ENCODE assay signal across 8 cellular contexts in the genomic region with DNA sequence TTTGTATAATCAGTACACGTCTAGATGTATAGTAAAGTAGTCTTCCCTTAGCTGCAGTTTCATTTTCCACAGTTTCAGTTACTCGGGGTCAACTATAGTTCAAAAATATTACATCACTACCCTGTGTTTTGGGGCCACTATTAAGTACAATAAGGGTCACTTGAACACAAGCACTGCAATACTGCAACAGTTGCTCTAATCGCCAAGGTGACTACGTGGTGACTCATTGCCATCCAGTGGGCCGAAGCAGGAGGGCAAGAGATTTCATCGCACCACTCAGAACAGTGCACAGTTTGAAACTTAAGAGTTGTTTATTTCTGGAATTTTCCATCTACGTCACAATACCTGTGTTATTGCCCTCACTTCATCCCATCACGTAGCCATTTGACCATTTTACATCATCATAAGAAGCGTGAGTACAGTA. TPM values are rescaled to one million over a fixed set of nuclear protein-coding genes. Genes with fewer than 3 reads are reported as not detected.
DNase-seq lines count a peak whose midpoint lies in the region; ATAC-seq, FAIRE-seq and TF ChIP-seq lines count a peak whose summit lies in the region.

A gene (plus strand): TSS at position 379 of the 424 bp plus-strand sequence. CDS start 18,994 bp downstream, outside the sequence.

- CTCF ChIA-PET in endothelial cell of umbilical vein (lab: Charles Lee), result interaction anchor here (0.7 to 3.1 kb wide), 18 partner anchors 10 to 723 kb away, joined by 3 to 34 read pairs (median 4); a partner anchor contains a TSS

- no peaks in the 10 kb centered on the region for H3K36me3 ChIP-seq in endothelial cell of umbilical vein (ENCODE audit: control insufficient read depth in 2 of 2, extremely low read depth in 1 of 2, insufficient read depth in 2 of 2, low read length in 2 of 2)

- peak; percentile 67 for ATAC-seq in GM18498 (IDR thresholded peaks at IDR 0.05; ENCODE audit: unreplicated experiment)
- peak; percentile 60 for ATAC-seq in HG02884 (IDR thresholded peaks at IDR 0.05; ENCODE audit: unreplicated experiment)

- peaks cover 14% of the 10 kb centered on the region for H3K4me1 ChIP-seq in endothelial cell of umbilical vein (ENCODE audit: control insufficient read depth, extremely low read depth, insufficient read depth, low read length)

- no peak within 1 kb of the TSS for H3K27ac Mint-ChIP-seq in T-helper 2 cell treated with Interferon-gamma antibody and Interleukin-4, amounts not matched to agents 5 μg/mL and 100 μg/mL, for 36 hours

- no peaks in the 10 kb centered on the region for H3K36me3 Mint-ChIP-seq in T-helper 2 cell treated with Interferon-gamma antibody and Interleukin-4, amounts not matched to agents 5 μg/mL and 100 μg/mL, for 36 hours (ENCODE audit: low read depth)

- no peaks in the 10 kb centered on the region for H3K9me3 Mint-ChIP-seq in T-helper 2 cell treated with Interferon-gamma antibody and Interleukin-4, amounts not matched to agents 5 μg/mL and 100 μg/mL, for 36 hours

- peak; percentile 34 to 49 for TF ChIP-seq CTCF in endothelial cell of umbilical vein (IDR thresholded peaks at IDR 0.05; ENCODE audit: extremely low read depth in 1 of 2, insufficient read depth in 1 of 2, low read depth in 1 of 2, low read length in 2 of 2)

- H3K9me1 ChIP-seq in endothelial cell of umbilical vein (replicated peaks; ENCODE audit: control insufficient read depth, extremely low read depth, insufficient read depth, low read length), result no peaks in the 10 kb centered on the region

- no peaks in the 10 kb centered on the region for H3K27me3 ChIP-seq in endothelial cell of umbilical vein (ENCODE audit: control insufficient read depth in 2 of 2, insufficient read depth in 2 of 2, low read length in 2 of 2)

- no peaks in the 10 kb centered on the region for H3K79me2 ChIP-seq in endothelial cell of umbilical vein (ENCODE audit: control insufficient read depth, insufficient read depth, low read length)

- no peaks in the 10 kb centered on the region for H3K4me1 Mint-ChIP-seq in T-helper 2 cell treated with Interferon-gamma antibody and Interleukin-4, amounts not matched to agents 5 μg/mL and 100 μg/mL, for 36 hours (ENCODE audit: low read depth)

- peak within 1 kb of the TSS; percentile 63 for H3K9ac ChIP-seq in endothelial cell of umbilical vein (replicated peaks; ENCODE audit: extremely low read depth, insufficient read depth, low read length)

- no peaks in the 10 kb centered on the region for H3K9me3 ChIP-seq in endothelial cell of umbilical vein (replicated peaks; ENCODE audit: control insufficient read depth, insufficient read depth, low read length)

- H3K27ac ChIP-seq in endothelial cell of umbilical vein (ENCODE audit: insufficient read depth, low read depth, low read length), result peak within 1 kb of the TSS; percentile 45

- intact Hi-C loops in endothelial cell of umbilical vein (cut with micrococcal nuclease), result loop anchor here (1.0 to 5.0 kb wide), 6 partner anchors 53 to 405 kb away; a partner anchor contains a TSS

- FAIRE-seq in endothelial cell of umbilical vein (lab: Jason Lieb, UNC), result peak; percentile 92

- peak within 1 kb of the TSS; percentile 82 for H3K4me2 ChIP-seq in endothelial cell of umbilical vein (ENCODE audit: insufficient read depth, low read length)

- no peak within 1 kb of the TSS for H3K4me3 Mint-ChIP-seq in T-helper 2 cell treated with Interferon-gamma antibody and Interleukin-4, amounts not matched to agents 5 μg/mL and 100 μg/mL, for 36 hours

- peak; percentile 95 for DNase-seq in A172 (ENCODE audit: low spot score)
- DNase-seq in NOMO-1 treated with dmso at 0.1 percent for 144 hours (lab: John Stamatoyannopoulos, UW; ENCODE audit: unreplicated experiment), result peak; percentile 88
- peak; percentile 98 for DNase-seq in endothelial cell of umbilical vein (ENCODE audit: low read depth, low spot score)
- peak; percentile 88 for DNase-seq in non-pigmented ciliary epithelial cell (ENCODE audit: low read depth)
- no peak for DNase-seq in middle frontal gyrus (ENCODE audit: extremely low spot score, low spot score)
- DNase-seq in T-helper 2 cell treated with Interferon-gamma antibody and Interleukin-4, amounts not matched to agents 5 μg/mL and 100 μg/mL, for 36 hours (ENCODE audit: low spot score), result no peak

- H3K4me3 ChIP-seq in endothelial cell of umbilical vein (replicated peaks in 1 of 3; ENCODE audit: insufficient read depth in 1 of 3, low read depth in 1 of 3, low read length in 3 of 3), result peak within 1 kb of the TSS in 1 of 3 experiments; percentile 33

- peaks cover 14% of the 10 kb centered on the region for H3K27me3 Mint-ChIP-seq in T-helper 2 cell treated with Interferon-gamma antibody and Interleukin-4, amounts not matched to agents 5 μg/mL and 100 μg/mL, for 36 hours (ENCODE audit: low read depth)

- dilution Hi-C loops in endothelial cell of umbilical vein (cut with MboI; ENCODE audit: extremely low pct_ligation_motif_present, low sequenced_read_pairs), result no loop called here

- no TSS peak for BruUV-seq in endothelial cell of umbilical vein (replicated peaks; lab: Mats Ljungman, UMichigan)

- no peak for TF ChIP-seq POLR2A in endothelial cell of umbilical vein (IDR thresholded peaks at IDR 0.05; ENCODE audit: low read depth, low read length)

- no peaks in the 10 kb centered on the region for H4K20me1 ChIP-seq in endothelial cell of umbilical vein (replicated peaks; ENCODE audit: control insufficient read depth, extremely low read depth, insufficient read depth, low read length)

- peak within 1 kb of the TSS; percentile 68 for H2AFZ ChIP-seq in endothelial cell of umbilical vein (ENCODE audit: low read depth, low read length)

- POLR2A ChIA-PET in endothelial cell of umbilical vein (lab: Charles Lee), result no interaction called here

TF ChIP-seq in endothelial cell of umbilical vein, 7 proteins besides CTCF, POLR2A, EP300 and RAD21:
- TF ChIP-seq GATA2 (IDR thresholded peaks at IDR 0.05; ENCODE audit: insufficient read depth, insufficient read length, low read depth, low read length) (peak; percentile 62), EZH2 (IDR thresholded peaks at IDR 0.05; ENCODE audit: borderline replicate concordance, low read depth, low read length, severe bottlenecking) (no peak), MYC (IDR thresholded peaks at IDR 0.05; ENCODE audit: low read depth, low read length) (no peak), JUN (IDR thresholded peaks at IDR 0.05; ENCODE audit: borderline replicate concordance, insufficient read depth, insufficient read length, low read depth) (peak; percentile 90), POLR2AphosphoS5 (IDR thresholded peaks at IDR 0.05; ENCODE audit: insufficient read depth, low read depth, low read length) (no peak), FOS (IDR thresholded peaks at IDR 0.05; ENCODE audit: borderline replicate concordance, insufficient read depth, low read length) (peak; percentile 91)
- TF ChIP-seq, protein P1, sequence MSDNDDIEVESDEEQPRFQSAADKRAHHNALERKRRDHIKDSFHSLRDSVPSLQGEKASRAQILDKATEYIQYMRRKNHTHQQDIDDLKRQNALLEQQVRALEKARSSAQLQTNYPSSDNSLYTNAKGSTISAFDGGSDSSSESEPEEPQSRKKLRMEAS (IDR thresholded peaks at IDR 0.05; ENCODE audit: insufficient read depth, insufficient read length), result no peak

RNA-seq across cellular contexts. Expression of the gene that starts here (rescaled TPM):
- total RNA-seq in A172 (2014; rRNA removed; shearing (Covaris generic)), result 0.96 and 1.0 TPM in 2 replicates
- 0.58 TPM in 1 of 2 replicates, not detected in the other for total RNA-seq in endothelial cell of umbilical vein
- polyA plus RNA-seq in endothelial cell of umbilical vein, result 0.10 TPM in 1 of 2 replicates, not detected in the other
- 0.25 and 0.48 TPM in 2 replicates for polyA plus RNA-seq in endothelial cell of umbilical vein (2011; cell fraction: cytosol; rRNA removed)
- polyA plus RNA-seq in endothelial cell of umbilical vein (2011; cell fraction: nucleus; rRNA removed), result 0.08 and 0.43 TPM in 2 replicates
- polyA plus RNA-seq in endothelial cell of umbilical vein (2012), result 0.29 TPM in 1 of 2 replicates, not detected in the other
- not detected in 2 replicates for polyA minus RNA-seq in endothelial cell of umbilical vein
- not detected for polyA minus RNA-seq in endothelial cell of umbilical vein (2011; cell fraction: cytosol; rRNA and poly(A)+ RNA removed)
- not detected in 2 replicates for polyA minus RNA-seq in endothelial cell of umbilical vein (2011; cell fraction: nucleus; rRNA and poly(A)+ RNA removed)

Comparison
In these comparisons a context has a peak if more than half of its experiments do, and no peak if none do; other contexts are left out.
1. Peak in DNase-seq, H3K27ac ChIP-seq, H3K9ac ChIP-seq and H3K4me2 ChIP-seq in endothelial cell of umbilical vein; RNA of the gene not detected or under 1 TPM.
2. DNase-seq: peak in A172 (single experiment), NOMO-1 treated with dmso at 0.1 percent for 144 hours (single experiment) and non-pigmented ciliary epithelial cell (single experiment); none in middle frontal gyrus (single experiment) and T-helper 2 cell treated with Interferon-gamma antibody and Interleukin-4, amounts not matched to agents 5 μg/mL and 100 μg/mL, for 36 hours (single experiment).